1 cellular context compared by ENCODE assay signal in the genomic region with DNA sequence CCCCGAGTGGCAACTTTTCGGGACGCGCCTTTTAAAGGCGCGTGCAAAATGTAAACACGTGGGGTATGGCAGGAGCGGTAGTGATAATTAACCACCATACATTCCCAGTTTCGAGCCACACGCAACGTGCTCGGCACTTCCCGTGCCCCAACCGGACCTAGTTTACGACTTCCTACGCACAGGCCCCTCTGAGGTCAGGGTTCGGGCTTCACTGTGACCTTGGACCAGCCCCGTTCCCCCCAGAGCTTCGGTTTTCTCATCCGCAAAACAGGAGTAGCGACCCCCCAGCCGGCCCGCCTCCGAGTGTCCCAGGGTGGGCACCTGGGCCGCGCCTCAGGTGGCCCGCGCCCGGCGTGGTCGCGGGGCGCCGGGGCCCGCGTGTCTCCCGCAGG.
TF ChIP-seq lines count a peak whose summit lies in the region.

No MANE protein-coding gene starts in this region.

TF ChIP-seq in K562, 482 proteins besides CTCF, POLR2A, EP300 and RAD21 (continued from another document and continues in another):
- TF ChIP-seq, protein P1, sequence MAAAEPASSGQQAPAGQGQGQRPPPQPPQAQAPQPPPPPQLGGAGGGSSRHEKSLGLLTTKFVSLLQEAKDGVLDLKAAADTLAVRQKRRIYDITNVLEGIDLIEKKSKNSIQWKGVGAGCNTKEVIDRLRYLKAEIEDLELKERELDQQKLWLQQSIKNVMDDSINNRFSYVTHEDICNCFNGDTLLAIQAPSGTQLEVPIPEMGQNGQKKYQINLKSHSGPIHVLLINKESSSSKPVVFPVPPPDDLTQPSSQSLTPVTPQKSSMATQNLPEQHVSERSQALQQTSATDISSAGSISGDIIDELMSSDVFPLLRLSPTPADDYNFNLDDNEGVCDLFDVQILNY (CRISPR knock-in tag; IDR thresholded peaks at IDR 0.05), result no peak
- peak; percentile 78 for TF ChIP-seq MXD1 (CRISPR knock-in tag; IDR thresholded peaks at IDR 0.05; ENCODE audit: borderline replicate concordance, poor library complexity, severe bottlenecking)
- TF ChIP-seq U2AF1 (optimal IDR thresholded peaks at IDR 0.05; ENCODE audit: low read depth, low read length), result peak; percentile 37
- TF ChIP-seq NCOA1 (IDR thresholded peaks at IDR 0.05; ENCODE audit: low read depth), result peak; percentile 55; the same call in 1 of the 2 replicates
- TF ChIP-seq PHF8 (IDR thresholded peaks at IDR 0.05; ENCODE audit: borderline replicate concordance, low read length), result no peak
- no peak for TF ChIP-seq ZNF24 (IDR thresholded peaks at IDR 0.05)
- no peak for TF ChIP-seq TAL1 (IDR thresholded peaks at IDR 0.05)
- TF ChIP-seq POLR2AphosphoS2 (IDR thresholded peaks at IDR 0.05; ENCODE audit: low read length), result no peak
- no peak for TF ChIP-seq GATA2 (CRISPR knock-in tag; IDR thresholded peaks at IDR 0.05)
- no peak for TF ChIP-seq GTF2F1 (IDR thresholded peaks at IDR 0.05; ENCODE audit: low read depth, low read length)
- no peak for TF ChIP-seq YBX1 (IDR thresholded peaks at IDR 0.05)
- TF ChIP-seq HNRNPK (IDR thresholded peaks at IDR 0.05; ENCODE audit: low read depth, low read length, poor library complexity, severe bottlenecking), result no peak
- no peak for TF ChIP-seq FOXP1 (CRISPR knock-in tag; IDR thresholded peaks at IDR 0.05)
- TF ChIP-seq PRPF4 (IDR thresholded peaks at IDR 0.05; ENCODE audit: insufficient read depth, low read depth, low read length, poor library complexity, severe bottlenecking), result no peak
- TF ChIP-seq FOXP4 (CRISPR knock-in tag; IDR thresholded peaks at IDR 0.05; ENCODE audit: borderline replicate concordance), result no peak
- TF ChIP-seq TCF15 (CRISPR knock-in tag; IDR thresholded peaks at IDR 0.05), result no peak
- 0 out of 2 replicates have a peak, but pooled peaks have one; percentile 45 for TF ChIP-seq L3MBTL2 (IDR thresholded peaks at IDR 0.05)
- TF ChIP-seq MED1 (CRISPR knock-in tag; IDR thresholded peaks at IDR 0.05; ENCODE audit: borderline replicate concordance), result no peak
- peak; percentile 85 for TF ChIP-seq CXXC5 (CRISPR knock-in tag; IDR thresholded peaks at IDR 0.05)
- peak; percentile 24; the same call in 1 of the 2 replicates for TF ChIP-seq GTF2E2 (tag; IDR thresholded peaks at IDR 0.05)
- TF ChIP-seq ZNF57 (CRISPR knock-in tag; IDR thresholded peaks at IDR 0.05), result no peak
- TF ChIP-seq, protein P2, sequence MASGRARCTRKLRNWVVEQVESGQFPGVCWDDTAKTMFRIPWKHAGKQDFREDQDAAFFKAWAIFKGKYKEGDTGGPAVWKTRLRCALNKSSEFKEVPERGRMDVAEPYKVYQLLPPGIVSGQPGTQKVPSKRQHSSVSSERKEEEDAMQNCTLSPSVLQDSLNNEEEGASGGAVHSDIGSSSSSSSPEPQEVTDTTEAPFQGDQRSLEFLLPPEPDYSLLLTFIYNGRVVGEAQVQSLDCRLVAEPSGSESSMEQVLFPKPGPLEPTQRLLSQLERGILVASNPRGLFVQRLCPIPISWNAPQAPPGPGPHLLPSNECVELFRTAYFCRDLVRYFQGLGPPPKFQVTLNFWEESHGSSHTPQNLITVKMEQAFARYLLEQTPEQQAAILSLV (tag; IDR thresholded peaks at IDR 0.05), result no peak
- no peak for TF ChIP-seq HEY1 (CRISPR knock-in tag; IDR thresholded peaks at IDR 0.05; ENCODE audit: borderline replicate concordance)
- TF ChIP-seq JUND (IDR thresholded peaks at IDR 0.05; ENCODE audit: borderline replicate concordance, low read depth, low read length), result peak; percentile 40; the same call in 1 of the 2 replicates
- no peak for TF ChIP-seq JUND (tag; IDR thresholded peaks at IDR 0.05; ENCODE audit: borderline replicate concordance, low read depth, low read length)
- TF ChIP-seq ZNF431 (CRISPR knock-in tag; IDR thresholded peaks at IDR 0.05), result no peak
- TF ChIP-seq HSF4 (CRISPR knock-in tag; IDR thresholded peaks at IDR 0.05; ENCODE audit: borderline replicate concordance), result no peak
- TF ChIP-seq RUNX1 (IDR thresholded peaks at IDR 0.05; ENCODE audit: low read depth), result no peak
- no peak for TF ChIP-seq ZNF584 (CRISPR knock-in tag; IDR thresholded peaks at IDR 0.05; ENCODE audit: low read depth)
- no peak for TF ChIP-seq CREB5 (CRISPR knock-in tag; IDR thresholded peaks at IDR 0.05)
- TF ChIP-seq, protein P3, sequence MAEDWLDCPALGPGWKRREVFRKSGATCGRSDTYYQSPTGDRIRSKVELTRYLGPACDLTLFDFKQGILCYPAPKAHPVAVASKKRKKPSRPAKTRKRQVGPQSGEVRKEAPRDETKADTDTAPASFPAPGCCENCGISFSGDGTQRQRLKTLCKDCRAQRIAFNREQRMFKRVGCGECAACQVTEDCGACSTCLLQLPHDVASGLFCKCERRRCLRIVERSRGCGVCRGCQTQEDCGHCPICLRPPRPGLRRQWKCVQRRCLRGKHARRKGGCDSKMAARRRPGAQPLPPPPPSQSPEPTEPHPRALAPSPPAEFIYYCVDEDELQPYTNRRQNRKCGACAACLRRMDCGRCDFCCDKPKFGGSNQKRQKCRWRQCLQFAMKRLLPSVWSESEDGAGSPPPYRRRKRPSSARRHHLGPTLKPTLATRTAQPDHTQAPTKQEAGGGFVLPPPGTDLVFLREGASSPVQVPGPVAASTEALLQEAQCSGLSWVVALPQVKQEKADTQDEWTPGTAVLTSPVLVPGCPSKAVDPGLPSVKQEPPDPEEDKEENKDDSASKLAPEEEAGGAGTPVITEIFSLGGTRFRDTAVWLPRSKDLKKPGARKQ (CRISPR knock-in tag; IDR thresholded peaks at IDR 0.05), result no peak
- TF ChIP-seq KLF6 (CRISPR knock-in tag; IDR thresholded peaks at IDR 0.05; ENCODE audit: borderline replicate concordance), result no peak
- TF ChIP-seq, protein P4, sequence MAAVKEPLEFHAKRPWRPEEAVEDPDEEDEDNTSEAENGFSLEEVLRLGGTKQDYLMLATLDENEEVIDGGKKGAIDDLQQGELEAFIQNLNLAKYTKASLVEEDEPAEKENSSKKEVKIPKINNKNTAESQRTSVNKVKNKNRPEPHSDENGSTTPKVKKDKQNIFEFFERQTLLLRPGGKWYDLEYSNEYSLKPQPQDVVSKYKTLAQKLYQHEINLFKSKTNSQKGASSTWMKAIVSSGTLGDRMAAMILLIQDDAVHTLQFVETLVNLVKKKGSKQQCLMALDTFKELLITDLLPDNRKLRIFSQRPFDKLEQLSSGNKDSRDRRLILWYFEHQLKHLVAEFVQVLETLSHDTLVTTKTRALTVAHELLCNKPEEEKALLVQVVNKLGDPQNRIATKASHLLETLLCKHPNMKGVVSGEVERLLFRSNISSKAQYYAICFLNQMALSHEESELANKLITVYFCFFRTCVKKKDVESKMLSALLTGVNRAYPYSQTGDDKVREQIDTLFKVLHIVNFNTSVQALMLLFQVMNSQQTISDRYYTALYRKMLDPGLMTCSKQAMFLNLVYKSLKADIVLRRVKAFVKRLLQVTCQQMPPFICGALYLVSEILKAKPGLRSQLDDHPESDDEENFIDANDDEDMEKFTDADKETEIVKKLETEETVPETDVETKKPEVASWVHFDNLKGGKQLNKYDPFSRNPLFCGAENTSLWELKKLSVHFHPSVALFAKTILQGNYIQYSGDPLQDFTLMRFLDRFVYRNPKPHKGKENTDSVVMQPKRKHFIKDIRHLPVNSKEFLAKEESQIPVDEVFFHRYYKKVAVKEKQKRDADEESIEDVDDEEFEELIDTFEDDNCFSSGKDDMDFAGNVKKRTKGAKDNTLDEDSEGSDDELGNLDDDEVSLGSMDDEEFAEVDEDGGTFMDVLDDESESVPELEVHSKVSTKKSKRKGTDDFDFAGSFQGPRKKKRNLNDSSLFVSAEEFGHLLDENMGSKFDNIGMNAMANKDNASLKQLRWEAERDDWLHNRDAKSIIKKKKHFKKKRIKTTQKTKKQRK (IDR thresholded peaks at IDR 0.05; ENCODE audit: borderline replicate concordance, low read depth, low read length), result no peak
- TF ChIP-seq ZBTB17 (CRISPR knock-in tag; IDR thresholded peaks at IDR 0.05), result 0 out of 2 replicates have a peak, but pooled peaks have one; percentile 15
- no peak for TF ChIP-seq ZFPM2 (CRISPR knock-in tag; IDR thresholded peaks at IDR 0.05)
- peak; percentile 96 for TF ChIP-seq NR2C1 (IDR thresholded peaks at IDR 0.05)
- TF ChIP-seq NR2C1 (tag; IDR thresholded peaks at IDR 0.05), result peak; percentile 99
- no peak for TF ChIP-seq LEF1 (IDR thresholded peaks at IDR 0.05)
- TF ChIP-seq ZNF551 (CRISPR knock-in tag; IDR thresholded peaks at IDR 0.05), result no peak
- no peak for TF ChIP-seq PPARD (CRISPR knock-in tag; IDR thresholded peaks at IDR 0.05)
- TF ChIP-seq, protein P5, sequence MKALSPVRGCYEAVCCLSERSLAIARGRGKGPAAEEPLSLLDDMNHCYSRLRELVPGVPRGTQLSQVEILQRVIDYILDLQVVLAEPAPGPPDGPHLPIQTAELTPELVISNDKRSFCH (CRISPR knock-in tag; IDR thresholded peaks at IDR 0.05), result no peak
- TF ChIP-seq, protein P5 (tag; IDR thresholded peaks at IDR 0.05), result no peak
- no peak for TF ChIP-seq HMG20B (CRISPR knock-in tag; IDR thresholded peaks at IDR 0.05)
- TF ChIP-seq C11orf30 (IDR thresholded peaks at IDR 0.05; ENCODE audit: low read depth), result peak; percentile 53
- TF ChIP-seq ZNF280A (IDR thresholded peaks at IDR 0.05; ENCODE audit: low read depth, partially characterized antibody), result no peak
- no peak for TF ChIP-seq NRF1 (conservative IDR thresholded peaks at IDR 0.05 in 1 of 2, IDR thresholded peaks at IDR 0.05 in 1 of 2)
- 0 out of 2 replicates have a peak, but pooled peaks have one; percentile 81 for TF ChIP-seq SRSF3 (IDR thresholded peaks at IDR 0.05; ENCODE audit: insufficient read depth, low read length)
- TF ChIP-seq, protein P6, sequence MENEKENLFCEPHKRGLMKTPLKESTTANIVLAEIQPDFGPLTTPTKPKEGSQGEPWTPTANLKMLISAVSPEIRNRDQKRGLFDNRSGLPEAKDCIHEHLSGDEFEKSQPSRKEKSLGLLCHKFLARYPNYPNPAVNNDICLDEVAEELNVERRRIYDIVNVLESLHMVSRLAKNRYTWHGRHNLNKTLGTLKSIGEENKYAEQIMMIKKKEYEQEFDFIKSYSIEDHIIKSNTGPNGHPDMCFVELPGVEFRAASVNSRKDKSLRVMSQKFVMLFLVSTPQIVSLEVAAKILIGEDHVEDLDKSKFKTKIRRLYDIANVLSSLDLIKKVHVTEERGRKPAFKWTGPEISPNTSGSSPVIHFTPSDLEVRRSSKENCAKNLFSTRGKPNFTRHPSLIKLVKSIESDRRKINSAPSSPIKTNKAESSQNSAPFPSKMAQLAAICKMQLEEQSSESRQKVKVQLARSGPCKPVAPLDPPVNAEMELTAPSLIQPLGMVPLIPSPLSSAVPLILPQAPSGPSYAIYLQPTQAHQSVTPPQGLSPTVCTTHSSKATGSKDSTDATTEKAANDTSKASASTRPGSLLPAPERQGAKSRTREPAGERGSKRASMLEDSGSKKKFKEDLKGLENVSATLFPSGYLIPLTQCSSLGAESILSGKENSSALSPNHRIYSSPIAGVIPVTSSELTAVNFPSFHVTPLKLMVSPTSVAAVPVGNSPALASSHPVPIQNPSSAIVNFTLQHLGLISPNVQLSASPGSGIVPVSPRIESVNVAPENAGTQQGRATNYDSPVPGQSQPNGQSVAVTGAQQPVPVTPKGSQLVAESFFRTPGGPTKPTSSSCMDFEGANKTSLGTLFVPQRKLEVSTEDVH (IDR thresholded peaks at IDR 0.05; ENCODE audit: low read depth, partially characterized antibody), result peak; percentile 50
- TF ChIP-seq ZBED1 (IDR thresholded peaks at IDR 0.05), result no peak
